In genomic region chr16:369275-369865, GRCh38 we compare ENCODE assay signal across 10 cellular contexts. TPM values are rescaled to one million over a fixed set of nuclear protein-coding genes. Genes with fewer than 3 reads are reported as not detected.
DNase-seq lines count a peak whose midpoint lies in the region; ATAC-seq and TF ChIP-seq lines count a peak whose summit lies in the region.
"Had no signal": no experiment of that assay in that cellular context is flagged by ENCODE, and none has a peak within 500 bp of the region (broad histone marks: within the 10 kb centered on the region; RNA-seq: fewer than 3 reads in every experiment).

No MANE protein-coding gene starts in this region.

- H3F3A ChIP-seq in GM23248 (ENCODE audit: insufficient read depth) = no peaks in the 10 kb centered on the region

- H4K20me1 ChIP-seq in GM23248 (ENCODE audit: insufficient read depth) = no peaks in the 10 kb centered on the region

- TF ChIP-seq CTCF in ascending aorta (IDR thresholded peaks at IDR 0.05) = no peak
- no peak for TF ChIP-seq CTCF in lower lobe of right lung (IDR thresholded peaks at IDR 0.05)

- WGBS in GM23248 (ENCODE audit: low coverage in 1 of 2, low lambda C conversion rate in 2 of 2, missing lambda C conversion rate in 2 of 2), 2 experiments = 87 to 89% methylated on average over 19 to 20 of the region's 20 CpGs
- 93% methylated on average over 20 of the region's 20 CpGs for WGBS in mesenchymal stem cell

- H3K27ac ChIP-seq in ACC112 (ENCODE audit: low read depth, low read length) = no peak overlapping the region
- no peak overlapping the region for H3K27ac ChIP-seq in GM23248
- no peak overlapping the region for H3K27ac ChIP-seq in ascending aorta
- no peak overlapping the region for H3K27ac ChIP-seq in mesenchymal stem cell (ENCODE audit: low read length, poor library complexity, severe bottlenecking)
- no peak overlapping the region for H3K27ac ChIP-seq in lower lobe of right lung

- no peaks in the 10 kb centered on the region for H3K27me3 ChIP-seq in ACC112 (ENCODE audit: insufficient read depth, low read length)
- H3K27me3 ChIP-seq in GM23248 (replicated peaks; ENCODE audit: insufficient read depth) = no peaks in the 10 kb centered on the region
- H3K27me3 ChIP-seq in ascending aorta = no peaks in the 10 kb centered on the region
- peaks cover 4 to 6% of the 10 kb centered on the region in 2 experiments for H3K27me3 ChIP-seq in mesenchymal stem cell (ENCODE audit: control insufficient read depth in 1 of 2, insufficient read depth in 1 of 2, low read length in 2 of 2)
- no peaks in the 10 kb centered on the region for H3K27me3 ChIP-seq in lower lobe of right lung (ENCODE audit: low read depth)

- H2BK120ac ChIP-seq in mesenchymal stem cell (ENCODE audit: low read depth, low read length) = no peak overlapping the region

- no peaks in the 10 kb centered on the region; the same call in 1 of the 2 replicates for H3K36me3 ChIP-seq in ACC112 (ENCODE audit: insufficient read depth, low read length)
- H3K36me3 ChIP-seq in GM23248 (ENCODE audit: low read depth) = no peaks in the 10 kb centered on the region
- peaks cover 51% of the 10 kb centered on the region in 2 donors for H3K36me3 ChIP-seq in ascending aorta
- H3K36me3 ChIP-seq in mesenchymal stem cell (ENCODE audit: control insufficient read depth in 1 of 2, insufficient read depth in 2 of 2, low read depth in 1 of 2, low read length in 2 of 2) = peaks cover 58 to 78% of the 10 kb centered on the region in 2 experiments
- H3K36me3 ChIP-seq in lower lobe of right lung = peaks cover 58% of the 10 kb centered on the region

- in situ Hi-C loops in GM23248 (cut with MboI) = no loop called here

- H3K79me1 ChIP-seq in mesenchymal stem cell (replicated peaks; ENCODE audit: low read length, poor library complexity, severe bottlenecking) = peaks cover 18% of the 10 kb centered on the region

- no peak overlapping the region for H3K18ac ChIP-seq in mesenchymal stem cell (ENCODE audit: low read depth in 1 of 2, low read length in 2 of 2)

- peaks cover 3% of the 10 kb centered on the region for H3K4me1 ChIP-seq in ACC112 (ENCODE audit: control insufficient read depth, insufficient read depth, low read length, unreplicated experiment)
- H3K4me1 ChIP-seq in GM23248 (ENCODE audit: insufficient read depth) = peaks cover 8% of the 10 kb centered on the region
- peaks cover 8 to 12% of the 10 kb centered on the region in 2 donors for H3K4me1 ChIP-seq in ascending aorta
- peaks cover 25% of the 10 kb centered on the region for H3K4me1 ChIP-seq in mesenchymal stem cell (ENCODE audit: control insufficient read depth, insufficient read depth, low read depth, low read length)
- peaks cover 19% of the 10 kb centered on the region for H3K4me1 ChIP-seq in lower lobe of right lung

- no peak overlapping the region for H2AFZ ChIP-seq in ACC112 (ENCODE audit: low read length, unreplicated experiment)
- no peak overlapping the region for H2AFZ ChIP-seq in GM23248
- H2AFZ ChIP-seq in mesenchymal stem cell (ENCODE audit: low read depth, low read length) = no peak overlapping the region

- H3K9me3 ChIP-seq in GM23248 (ENCODE audit: low read depth) (no peaks in the 10 kb centered on the region), ascending aorta (no peaks in the 10 kb centered on the region), mesenchymal stem cell (ENCODE audit: control insufficient read depth, low read length) (no peaks in the 10 kb centered on the region), lower lobe of right lung (no peaks in the 10 kb centered on the region)

- no peak overlapping the region for H3K14ac ChIP-seq in mesenchymal stem cell (ENCODE audit: low read length in 2 of 2)

- H3K79me2 ChIP-seq in ACC112 (ENCODE audit: control insufficient read depth, insufficient read depth, low read length, unreplicated experiment) (no peaks in the 10 kb centered on the region), GM23248 (ENCODE audit: insufficient read depth) (no peaks in the 10 kb centered on the region)

- H2AK5ac ChIP-seq in mesenchymal stem cell (ENCODE audit: low read length, severe bottlenecking) = no peak overlapping the region

- ATAC-seq in lower lobe of right lung = no peak

- H3K4me2 ChIP-seq in GM23248 (ENCODE audit: unreplicated experiment) = peak overlapping the region; percentile 7
- H3K4me2 ChIP-seq in mesenchymal stem cell (ENCODE audit: low read length, poor library complexity, severe bottlenecking) = peak overlapping the region; percentile 66

- no peak overlapping the region for H2BK15ac ChIP-seq in mesenchymal stem cell (ENCODE audit: low read depth, poor library complexity, severe bottlenecking)

- H2BK5ac ChIP-seq in mesenchymal stem cell (ENCODE audit: low read depth, low read length, poor library complexity, severe bottlenecking) = no peak overlapping the region

- intact Hi-C loops in ascending aorta (cut with DNase I) (no loop called here), lower lobe of right lung (cut with DNase I) (no loop called here)

- H3K9ac ChIP-seq in GM23248 (peak overlapping the region; percentile 59), mesenchymal stem cell (ENCODE audit: low read length) (peak overlapping the region; percentile 62)

- no peaks in the 10 kb centered on the region for H3K9me2 ChIP-seq in GM23248 (ENCODE audit: insufficient read depth)

- H2BK12ac ChIP-seq in mesenchymal stem cell (ENCODE audit: low read length in 2 of 2) = no peak overlapping the region

- H3K4me3 ChIP-seq in ACC112 (ENCODE audit: low read depth, low read length) (peak overlapping the region; percentile 68), GM23248 (peak overlapping the region; percentile 55), ascending aorta (peak overlapping the region; percentile 53 to 70), mesenchymal stem cell (ENCODE audit: insufficient read depth in 1 of 2, low read depth in 1 of 2, low read length in 2 of 2) (peak overlapping the region in 1 of 2 experiments; percentile 75), lower lobe of right lung (no peak overlapping the region)

- DNase-seq in GM23248 (no peak), ascending aorta (ENCODE audit: low spot score in 2 of 2) (no peak), mesenchymal stem cell (no peak), lower lobe of right lung (no peak), GDM1 (lab: John Stamatoyannopoulos, UW) (no peak), NCI-H774 (lab: John Stamatoyannopoulos, UW) (no peak), AG08395 (ENCODE audit: low spot score) (no peak)
- DNase-seq: NCI-H1417 treated with DMSO at 0.1 percent for 48 hours, retina had no signal

- H3K4ac ChIP-seq in mesenchymal stem cell (ENCODE audit: low read depth in 1 of 2, low read length in 2 of 2) = no peak overlapping the region

- peak overlapping the region in 1 of 2 experiments; percentile 79 for H3K23ac ChIP-seq in mesenchymal stem cell (ENCODE audit: low read length in 2 of 2)

- no peak overlapping the region for H4K8ac ChIP-seq in mesenchymal stem cell (ENCODE audit: low read length)

- H4K91ac ChIP-seq in mesenchymal stem cell (ENCODE audit: low read length) = no peak overlapping the region

RNA-seq across cellular contexts. Expression of gene MRPL28, which starts 1.0 kb away (rescaled TPM):
- 94.1 and 103 TPM in 2 replicates for total RNA-seq in GM23248 (2014; rRNA removed; shearing (Covaris generic))
- 108 and 110 TPM in 2 replicates for polyA plus RNA-seq in GM23248 (2016; fragmentation: Nextera tagmentation; extraction: Ambion mirVana)
- total RNA-seq in ascending aorta = 47.8 TPM
- polyA plus RNA-seq in mesenchymal stem cell (2013, experiment 1 of 2) = 82.6 TPM
- polyA plus RNA-seq in mesenchymal stem cell (2013, experiment 2 of 2) = 81.5 TPM
- total RNA-seq in lower lobe of right lung = 43.4 TPM

RNA-seq across cellular contexts. Expression of gene PGAP6, which starts 12.4 kb away (rescaled TPM):
- 78.4 and 98.6 TPM in 2 replicates for total RNA-seq in GM23248 (2014; rRNA removed; shearing (Covaris generic))
- polyA plus RNA-seq in GM23248 (2016; fragmentation: Nextera tagmentation; extraction: Ambion mirVana) = 16.4 and 20.6 TPM in 2 replicates
- total RNA-seq in ascending aorta (47.6 TPM), lower lobe of right lung (55.8 TPM)
- 84.3 TPM for polyA plus RNA-seq in mesenchymal stem cell (2013, experiment 1 of 2)
- polyA plus RNA-seq in mesenchymal stem cell (2013, experiment 2 of 2) = 88.5 TPM

RNA-seq across cellular contexts. Expression of gene AXIN1, which starts 16.8 kb away (rescaled TPM):
- total RNA-seq in GM23248 (2014; rRNA removed; shearing (Covaris generic)) = 25.5 and 27.1 TPM in 2 replicates
- 3.0 and 3.3 TPM in 2 replicates for polyA plus RNA-seq in GM23248 (2016; fragmentation: Nextera tagmentation; extraction: Ambion mirVana)
- total RNA-seq in ascending aorta (27.6 TPM), lower lobe of right lung (22.4 TPM)
- polyA plus RNA-seq in mesenchymal stem cell (2013, experiment 1 of 2) = 8.3 TPM
- polyA plus RNA-seq in mesenchymal stem cell (2013, experiment 2 of 2) = 8.7 TPM

RNA-seq across cellular contexts. Expression of gene NME4, which starts 27.6 kb away (rescaled TPM):
- total RNA-seq in GM23248 (2014; rRNA removed; shearing (Covaris generic)) = 128 and 175 TPM in 2 replicates
- polyA plus RNA-seq in GM23248 (2016; fragmentation: Nextera tagmentation; extraction: Ambion mirVana) = 283 and 293 TPM in 2 replicates
- 66.0 TPM for total RNA-seq in ascending aorta
- 411 TPM for polyA plus RNA-seq in mesenchymal stem cell (2013, experiment 1 of 2)
- polyA plus RNA-seq in mesenchymal stem cell (2013, experiment 2 of 2) = 395 TPM
- 42.3 TPM for total RNA-seq in lower lobe of right lung

RNA-seq across cellular contexts. Expression of gene DECR2, which starts 32.3 kb away (rescaled TPM):
- total RNA-seq in GM23248 (2014; rRNA removed; shearing (Covaris generic)) = 7.8 and 8.9 TPM in 2 replicates
- 25.2 and 26.1 TPM in 2 replicates for polyA plus RNA-seq in GM23248 (2016; fragmentation: Nextera tagmentation; extraction: Ambion mirVana)
- total RNA-seq in ascending aorta (44.0 TPM), lower lobe of right lung (10.1 TPM)
- polyA plus RNA-seq in mesenchymal stem cell (2013, experiment 1 of 2) = 21.5 TPM
- 21.2 TPM for polyA plus RNA-seq in mesenchymal stem cell (2013, experiment 2 of 2)
